13 cellular contexts compared by ENCODE assay signal in genomic region chr5:157232706-157233105, GRCh38. TPM values are rescaled to one million over a fixed set of nuclear protein-coding genes. Genes with fewer than 3 reads are reported as not detected.
DNase-seq lines count a peak whose midpoint lies in the region; ATAC-seq and TF ChIP-seq lines count a peak whose summit lies in the region.
"Had no signal": no experiment of that assay in that cellular context is flagged by ENCODE, and none has a peak within 500 bp of the region (broad histone marks: within the 10 kb centered on the region; RNA-seq: fewer than 3 reads in every experiment).

No MANE protein-coding gene starts in this region.

- POLR2A ChIA-PET in CD4-positive, alpha-beta T cell (lab: Charles Lee): interaction anchor here (0.7 to 1.8 kb wide), 3 partner anchors 15 to 18 kb away, joined by 3 to 5 read pairs (median 3); no protein-coding TSS in a partner anchor

- H3K27me3 Mint-ChIP-seq in CD4-positive, alpha-beta T cell: no peaks in the 10 kb centered on the region
- no peaks in the 10 kb centered on the region for H3K27me3 Mint-ChIP-seq in activated naive CD8-positive, alpha-beta T cell
- no peaks in the 10 kb centered on the region for H3K27me3 Mint-ChIP-seq in mesothelial cell of epicardium (ENCODE audit: low read depth)

- H3F3A ChIP-seq in GM23248 (ENCODE audit: insufficient read depth): no peaks in the 10 kb centered on the region

- no peak overlapping the region for H3K4me3 Mint-ChIP-seq in CD4-positive, alpha-beta T cell
- H3K4me3 Mint-ChIP-seq in activated naive CD8-positive, alpha-beta T cell: peak overlapping the region; percentile 66
- no peak overlapping the region for H3K4me3 Mint-ChIP-seq in mesothelial cell of epicardium
- H3K4me3 Mint-ChIP-seq: endodermal cell had no signal

- no peak for TF ChIP-seq CTCF in CD4-positive, alpha-beta T cell (IDR thresholded peaks at IDR 0.05)
- TF ChIP-seq CTCF in mesothelial cell of epicardium (IDR thresholded peaks at IDR 0.05; ENCODE audit: unreplicated experiment): no peak

- no peak overlapping the region for H3K4me3 ChIP-seq in GM23248
- H3K4me3 ChIP-seq: heart right ventricle had no signal

- no peaks in the 10 kb centered on the region for H3K27me3 ChIP-seq in CD4-positive, alpha-beta T cell (ENCODE audit: control insufficient read depth, insufficient read depth, low read length)
- no peaks in the 10 kb centered on the region for H3K27me3 ChIP-seq in GM23248 (replicated peaks; ENCODE audit: insufficient read depth)

- WGBS in GM23248 (ENCODE audit: low coverage in 1 of 2, low lambda C conversion rate in 2 of 2, missing lambda C conversion rate in 2 of 2), 2 experiments: 68 to 69% methylated on average over 6 of the region's 6 CpGs

- in situ Hi-C loops in GM23248 (cut with MboI): no loop called here

- ATAC-seq in CD4-positive, alpha-beta T cell (ENCODE audit: poor library complexity): no peak
- ATAC-seq in HG03159 (IDR thresholded peaks at IDR 0.05; ENCODE audit: unreplicated experiment): no peak
- ATAC-seq: heart right ventricle had no signal

- no peaks in the 10 kb centered on the region for H3K36me3 ChIP-seq in GM23248 (ENCODE audit: low read depth)

- H3K9me3 Mint-ChIP-seq in CD4-positive, alpha-beta T cell: no peaks in the 10 kb centered on the region
- no peaks in the 10 kb centered on the region for H3K9me3 Mint-ChIP-seq in activated naive CD8-positive, alpha-beta T cell (ENCODE audit: low read depth)
- no peaks in the 10 kb centered on the region for H3K9me3 Mint-ChIP-seq in mesothelial cell of epicardium
- H3K9me3 Mint-ChIP-seq: endodermal cell had no signal

- intact Hi-C loops in CD4-positive, alpha-beta T cell (cut with DNase I, micrococcal nuclease): loop anchor here (1.0 to 2.0 kb wide), 3 partner anchors 20 to 80 kb away; no protein-coding TSS in a partner anchor

- CTCF ChIA-PET in CD4-positive, alpha-beta T cell (lab: Charles Lee): interaction anchor here (0.7 to 1.3 kb wide), 3 partner anchors 18 to 84 kb away, joined by 3 to 4 read pairs (median 4); no protein-coding TSS in a partner anchor

- H3K36me3 Mint-ChIP-seq in CD4-positive, alpha-beta T cell (ENCODE audit: low read depth): peaks cover 99% of the 10 kb centered on the region
- peaks cover 36% of the 10 kb centered on the region for H3K36me3 Mint-ChIP-seq in activated naive CD8-positive, alpha-beta T cell
- H3K36me3 Mint-ChIP-seq in mesothelial cell of epicardium: no peaks in the 10 kb centered on the region

- peak overlapping the region; percentile 79 for H3K27ac Mint-ChIP-seq in CD4-positive, alpha-beta T cell
- H3K27ac Mint-ChIP-seq in activated naive CD8-positive, alpha-beta T cell: peak overlapping the region; percentile 96
- H3K27ac Mint-ChIP-seq in mesothelial cell of epicardium: peak overlapping the region; percentile 83
- H3K27ac Mint-ChIP-seq: endodermal cell had no signal

- no peaks in the 10 kb centered on the region for H3K9me3 ChIP-seq in CD4-positive, alpha-beta T cell (ENCODE audit: control insufficient read depth, low read length)
- no peaks in the 10 kb centered on the region for H3K9me3 ChIP-seq in GM23248 (ENCODE audit: low read depth)
- H3K9me3 ChIP-seq: heart right ventricle, SK-N-SH had no signal

- H4K20me1 ChIP-seq in GM23248 (ENCODE audit: insufficient read depth): no peaks in the 10 kb centered on the region

- H3K4me1 ChIP-seq in GM23248 (ENCODE audit: insufficient read depth): peaks cover 11% of the 10 kb centered on the region; the same call in 1 of the 2 replicates
- H3K4me1 ChIP-seq: heart right ventricle had no signal

- no peak overlapping the region for H2AFZ ChIP-seq in GM23248

- no peaks in the 10 kb centered on the region for H3K9me2 ChIP-seq in GM23248 (ENCODE audit: insufficient read depth)
- H3K9me2 ChIP-seq: SK-N-SH had no signal

- H3K9ac ChIP-seq in GM23248: no peak overlapping the region
- H3K9ac ChIP-seq: SK-N-SH had no signal

- H3K79me2 ChIP-seq in GM23248 (ENCODE audit: insufficient read depth): no peaks in the 10 kb centered on the region

- H3K4me2 ChIP-seq in GM23248 (ENCODE audit: unreplicated experiment): no peak overlapping the region
- H3K4me2 ChIP-seq: SK-N-SH had no signal

- DNase-seq in CD4-positive, alpha-beta T cell: no peak
- peak; percentile 55 for DNase-seq in GM23248
- DNase-seq in mesothelial cell of epicardium (ENCODE audit: low spot score in 2 of 2, unreplicated experiment in 2 of 2): no peak
- no peak for DNase-seq in stimulated activated CD4-positive, alpha-beta T cell treated with anti-CD3 and anti-CD28 coated beads, Interleukin-2, amount 100 ng/mL, for 24 hours
- no peak for DNase-seq in activated CD4-positive, alpha-beta T cell treated with anti-CD3 and anti-CD28 coated beads for 48 hours
- DNase-seq: endodermal cell, heart right ventricle, KBM-7, NCI-H2029 treated with DMSO at 0.1 percent for 48 hours, nucleus accumbens, SK-N-SH had no signal

- H3K27ac ChIP-seq in CD4-positive, alpha-beta T cell (ENCODE audit: low read depth, low read length): peak overlapping the region; percentile 29
- no peak overlapping the region for H3K27ac ChIP-seq in GM23248
- H3K27ac ChIP-seq: heart right ventricle had no signal

- H3K4me1 Mint-ChIP-seq in CD4-positive, alpha-beta T cell (ENCODE audit: low read depth): peaks cover 59% of the 10 kb centered on the region
- peaks cover 80% of the 10 kb centered on the region for H3K4me1 Mint-ChIP-seq in activated naive CD8-positive, alpha-beta T cell (ENCODE audit: low read depth)
- H3K4me1 Mint-ChIP-seq in mesothelial cell of epicardium: peaks cover 11% of the 10 kb centered on the region
- H3K4me1 Mint-ChIP-seq: endodermal cell had no signal

RNA-seq across cellular contexts. Expression of gene CYFIP2, which starts 33.2 kb away (rescaled TPM):
- 100 to 1,000 TPM; 271 to 287 TPM for total RNA-seq in CD4-positive, alpha-beta T cell
- total RNA-seq in GM23248 (2014; rRNA removed; shearing (Covaris generic)): 1.8 and 5.9 TPM in 2 replicates
- polyA plus RNA-seq in GM23248 (2016; fragmentation: Nextera tagmentation; extraction: Ambion mirVana): 2.2 and 3.0 TPM in 2 replicates
- total RNA-seq in mesothelial cell of epicardium: 80.9 to 82.9 TPM (median 82.2 TPM) in 3 replicates

RNA-seq across cellular contexts. Expression of gene ITK, which starts 52.1 kb away (rescaled TPM):
- 100 to 1,000 TPM; 289 to 292 TPM for total RNA-seq in CD4-positive, alpha-beta T cell
- 0.11 TPM in 1 of 2 replicates, not detected in the other for total RNA-seq in GM23248 (2014; rRNA removed; shearing (Covaris generic))
- 0.04 TPM in 1 of 2 replicates, not detected in the other for polyA plus RNA-seq in GM23248 (2016; fragmentation: Nextera tagmentation; extraction: Ambion mirVana)
- total RNA-seq in mesothelial cell of epicardium: 0.09 TPM in 1 of 3 replicates, not detected in the others
- polyA plus RNA-seq: SK-N-SH had no signal

Comparison
In these comparisons a context has a peak if more than half of its experiments do, and no peak if none do; other contexts are left out.
1. RNA of gene CYFIP2, which starts 33.2 kb away (total RNA-seq): 271 to 287 TPM in CD4-positive, alpha-beta T cell and 80.9 to 82.9 TPM in mesothelial cell of epicardium; 1.8 to 5.9 TPM in GM23248; every median in the first group is over 10 times any median in the second.
2. RNA of gene ITK, which starts 52.1 kb away (total RNA-seq): 289 to 292 TPM in CD4-positive, alpha-beta T cell; 0.11 TPM in GM23248 and 0.09 TPM in mesothelial cell of epicardium; every median in the first group is over 100 times any median in the second.
3. Peak in every context shown above with its lines, with median percentiles within 50 percentile points of each other: H3K27ac Mint-ChIP-seq.